26 cellular contexts compared by ENCODE assay signal in genomic region chr7:52140848-52141247, GRCh38.
"Had no signal": no experiment of that assay in that cellular context is flagged by ENCODE, and none has a peak within 500 bp of the region (broad histone marks: within the 10 kb centered on the region; RNA-seq: fewer than 3 reads in every experiment).

No MANE protein-coding gene starts in this region.

- H3K4me1 Mint-ChIP-seq: endodermal cell, immature natural killer cell, mesothelial cell of epicardium had no signal

- H3K27ac ChIP-seq: colonic mucosa, epithelial cell of prostate, esophagus squamous epithelium, gastroesophageal sphincter, heart left ventricle, hepatocyte, left lung, lower lobe of right lung had no signal

- H3K27ac Mint-ChIP-seq: dendritic cell treated with granulocyte-macrophage colony-stimulating factor and Interleukin-4, amounts not matched to agents 40 ng/mL and 50 ng/mL, for 4 days; effector memory CD8-positive, alpha-beta T cell; endodermal cell; immature natural killer cell; mesothelial cell of epicardium had no signal

- ATAC-seq: effector memory CD8-positive, alpha-beta T cell; esophagus mucosa; gastroesophageal sphincter; heart left ventricle; left colon; left lung; left ventricle myocardium superior; lower lobe of right lung; mucosa of descending colon had no signal

- H3K4me2 ChIP-seq: hepatocyte had no signal

- H3K27me3 Mint-ChIP-seq: dendritic cell treated with granulocyte-macrophage colony-stimulating factor and Interleukin-4, amounts not matched to agents 40 ng/mL and 50 ng/mL, for 4 days; effector memory CD8-positive, alpha-beta T cell had no signal

- H3K36me3 ChIP-seq: colonic mucosa, esophagus squamous epithelium, gastroesophageal sphincter, heart left ventricle, left lung, lower lobe of right lung had no signal

- H2AFZ ChIP-seq: hepatocyte had no signal

- H3K9me3 ChIP-seq: colonic mucosa, gastroesophageal sphincter, lower lobe of right lung, mucosa of descending colon had no signal

- H3K4me3 Mint-ChIP-seq: dendritic cell treated with granulocyte-macrophage colony-stimulating factor and Interleukin-4, amounts not matched to agents 40 ng/mL and 50 ng/mL, for 4 days; effector memory CD8-positive, alpha-beta T cell; endodermal cell; immature natural killer cell; mesothelial cell of epicardium had no signal

- H3K36me3 Mint-ChIP-seq: immature natural killer cell, mesothelial cell of epicardium had no signal

- H3K4me1 ChIP-seq: colonic mucosa, esophagus squamous epithelium, gastroesophageal sphincter, heart left ventricle, left lung, lower lobe of right lung had no signal

- H3K4me3 ChIP-seq: colonic mucosa, esophagus squamous epithelium, gastroesophageal sphincter, heart left ventricle, hepatocyte, left lung, lower lobe of right lung, mucosa of descending colon had no signal

- H3K27me3 ChIP-seq: colonic mucosa, esophagus squamous epithelium, gastroesophageal sphincter, heart left ventricle, hepatocyte, left lung had no signal

- DNase-seq: colonic mucosa; cortex of kidney; effector CD8-positive, alpha-beta T cell; effector memory CD8-positive, alpha-beta T cell; endodermal cell; erythroblast; esophagus squamous epithelium; foreskin fibroblast; heart left ventricle; hypothalamus; immature natural killer cell; islet precursor cell; kidney; kidney glomerular epithelial cell; left colon; left lung; left ventricle myocardium superior; lower lobe of right lung; mesenchymal stem cell; mucosa of descending colon had no signal

- H3K79me2 ChIP-seq: hepatocyte had no signal
